22 cellular contexts compared by ENCODE assay signal in the genomic region with DNA sequence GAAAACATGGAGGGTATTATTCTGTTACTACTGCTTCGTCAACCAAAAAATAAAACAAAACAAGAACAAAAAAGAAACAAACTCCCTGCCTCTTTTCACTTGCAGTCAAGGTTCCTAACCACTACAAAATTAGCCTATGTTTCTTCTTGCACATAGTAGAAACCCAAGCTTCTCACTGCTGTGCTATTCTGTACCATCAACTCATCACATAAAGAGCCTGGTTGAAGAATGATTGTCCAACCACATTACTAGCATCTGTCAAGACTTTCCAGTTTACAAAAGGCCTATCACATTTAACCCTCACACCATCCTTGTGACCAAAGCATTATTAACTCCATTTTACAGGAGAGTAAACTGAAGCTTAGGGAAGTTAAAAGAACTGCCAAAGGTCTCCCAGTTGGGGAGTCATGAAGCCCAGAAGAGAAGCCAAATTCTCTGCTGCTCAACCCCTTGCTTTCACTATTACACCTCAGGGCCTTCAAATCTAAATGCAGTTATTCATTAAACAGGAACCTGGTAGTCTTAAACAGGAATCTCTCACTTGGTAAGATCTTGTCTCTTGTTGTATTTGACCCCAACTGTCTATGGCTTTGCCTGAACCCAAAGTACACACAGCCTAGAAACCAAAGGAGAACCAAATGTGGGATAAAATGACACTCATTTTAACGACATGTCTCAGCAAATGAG. TPM values are rescaled to one million over a fixed set of nuclear protein-coding genes. Genes with fewer than 3 reads are reported as not detected.
DNase-seq lines count a peak whose midpoint lies in the region; ATAC-seq and FAIRE-seq lines count a peak whose summit lies in the region.
"Had no signal": no experiment of that assay in that cellular context is flagged by ENCODE, and none has a peak within 500 bp of the region (broad histone marks: within the 10 kb centered on the region; RNA-seq: fewer than 3 reads in every experiment).

No MANE protein-coding gene starts in this region.

- no peak overlapping the region for H3K4me3 ChIP-seq in small intestine (ENCODE audit: low read depth in 1 of 2, low read length in 2 of 2)
- H3K4me3 ChIP-seq: ascending aorta, hepatocyte, prostate gland, thoracic aorta had no signal

- no peak overlapping the region for H3K27ac ChIP-seq in small intestine (ENCODE audit: low read depth in 1 of 2, low read length in 1 of 2)
- H3K27ac ChIP-seq: ascending aorta, hepatocyte, prostate gland, thoracic aorta had no signal

- H3K27me3 ChIP-seq in small intestine (ENCODE audit: control insufficient read depth in 2 of 2, insufficient read depth in 2 of 2, low read length in 2 of 2), result no peaks in the 10 kb centered on the region
- H3K27me3 ChIP-seq: ascending aorta, hepatocyte had no signal

- peak; percentile 83 for ATAC-seq in GM18907 (IDR thresholded peaks at IDR 0.05; ENCODE audit: unreplicated experiment)
- peak; percentile 92 for ATAC-seq in GM21423 (IDR thresholded peaks at IDR 0.05; ENCODE audit: unreplicated experiment)
- ATAC-seq in HG03097 (IDR thresholded peaks at IDR 0.05; ENCODE audit: low FRiP score, unreplicated experiment), result peak; percentile 92
- ATAC-seq: natural killer cell had no signal

- no peaks in the 10 kb centered on the region for H3K36me3 ChIP-seq in small intestine (ENCODE audit: control insufficient read depth in 2 of 2, insufficient read depth in 2 of 2, low read length in 2 of 2)
- H3K36me3 ChIP-seq: ascending aorta, prostate gland, thoracic aorta had no signal

- no peak for FAIRE-seq in small intestine (lab: Jason Lieb, UNC)
- FAIRE-seq: G401.6, GM12891, H1 had no signal

- H3K4me1 ChIP-seq in small intestine (ENCODE audit: control insufficient read depth in 2 of 2, insufficient read depth in 1 of 2, low read depth in 1 of 2, low read length in 1 of 2), result no peaks in the 10 kb centered on the region
- H3K4me1 ChIP-seq: ascending aorta, prostate gland had no signal

- DNase-seq in KBM-7 (peak; percentile 7), OCI-M1 (lab: John Stamatoyannopoulos, UW) (no peak), C1 segment of cervical spinal cord (lab: John Stamatoyannopoulos, UW) (no peak), dedifferentiated amniotic fluid mesenchymal stem cell (ENCODE audit: extremely low spot score) (no peak), small intestine (no peak)
- DNase-seq: activated CD4-positive, alpha-beta T cell treated with anti-CD3 and anti-CD28 coated beads, Interleukin-2, amount 50 U/mL, for 4 hours; activated naive CD4-positive, alpha-beta T cell treated with anti-CD3 and anti-CD28 coated beads, Interleukin-2, amount 10 ng/mL, durations not matched to agents 7 days and 5 days; AML-193; islet precursor cell; natural killer cell; NCI-H1694 treated with DMSO at 0.1 percent for 48 hours; SHP77 had no signal

- WGBS in small intestine, 3 donors, result 44 to 53% (median 49%) methylated on average over 2 of the region's 2 CpGs

- in situ Hi-C loops in KBM-7 (cut with MboI; ENCODE audit: low pct_unique_long_range_greater_than_20kb, low sequenced_read_pairs), result no loop called here

- no peaks in the 10 kb centered on the region for H3K9me3 ChIP-seq in small intestine (ENCODE audit: control insufficient read depth, low read depth)
- H3K9me3 ChIP-seq: ascending aorta, prostate gland, thoracic aorta had no signal

RNA-seq across cellular contexts. Expression of a gene that starts 8.5 kb away (rescaled TPM):
- polyA plus RNA-seq in small intestine, result not detected
- polyA plus RNA-seq: H1 had no signal
